Comparison of ENCODE assay signal across 9 cellular contexts in the genomic region with DNA sequence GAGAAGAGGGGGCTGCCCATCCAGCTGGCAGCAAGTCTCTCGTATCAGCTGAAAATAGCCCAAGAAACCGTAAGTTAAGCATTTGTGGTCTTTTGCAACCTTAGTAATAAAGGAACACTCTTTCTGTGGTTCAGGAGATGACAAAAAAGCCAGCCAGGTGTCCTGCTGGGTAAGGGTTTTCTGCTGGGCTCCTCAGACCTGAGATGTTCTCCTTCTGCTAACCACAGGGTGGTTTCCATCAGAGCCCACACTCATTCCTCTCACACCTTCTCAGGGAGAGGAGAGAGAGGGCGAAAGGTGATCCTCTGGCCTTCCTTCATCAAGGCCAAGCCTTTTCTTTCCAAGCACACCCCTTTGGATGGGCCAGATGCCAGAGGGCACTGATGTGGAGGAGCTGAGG.
A peak's percentile ranks its signal among the peaks of the same experiment; 100 is the strongest.
DNase-seq lines count a peak whose midpoint lies in the region; ATAC-seq and TF ChIP-seq lines count a peak whose summit lies in the region.
"Had no signal": no experiment of that assay in that cellular context is flagged by ENCODE, and none has a peak within 500 bp of the region (broad histone marks: within the 10 kb centered on the region; RNA-seq: fewer than 3 reads in every experiment).

No MANE protein-coding gene starts in this region.

- H3K27ac Mint-ChIP-seq in memory B cell: no peak overlapping the region

- TF ChIP-seq POLR2A in ovary (IDR thresholded peaks at IDR 0.05): no peak

- ATAC-seq in GM18870 (IDR thresholded peaks at IDR 0.05; ENCODE audit: unreplicated experiment) (peak; percentile 70), GM21528 (IDR thresholded peaks at IDR 0.05; ENCODE audit: low FRiP score, unreplicated experiment) (peak; percentile 60), HG03108 (IDR thresholded peaks at IDR 0.05; ENCODE audit: unreplicated experiment) (peak; percentile 67), memory B cell (ENCODE audit: low read depth) (peak; percentile 27)
- ATAC-seq: Panc1 had no signal

- H3K4me3 Mint-ChIP-seq in memory B cell: no peak overlapping the region

- no peaks in the 10 kb centered on the region for H3K27me3 Mint-ChIP-seq in memory B cell

- WGBS in ovary, 3 donors: 48 to 80% (median 79%) methylated on average over 3 of the region's 3 CpGs

- H3K36me3 Mint-ChIP-seq in memory B cell: no peaks in the 10 kb centered on the region

- H3K27ac ChIP-seq in ovary: no peak overlapping the region

- H3K9me3 Mint-ChIP-seq in memory B cell: no peaks in the 10 kb centered on the region

- no peaks in the 10 kb centered on the region for H3K4me1 Mint-ChIP-seq in memory B cell

- H3K4me1 ChIP-seq in ovary (ENCODE audit: insufficient read depth): no peaks in the 10 kb centered on the region

- intact Hi-C loops in ovary (cut with DNase I): no loop called here

- DNase-seq in memory B cell (ENCODE audit: low spot score in 2 of 2) (no peak), nucleus accumbens (lab: John Stamatoyannopoulos, UW) (no peak), SHP77 treated with DMSO at 0.1 percent for 48 hours (lab: John Stamatoyannopoulos, UW) (no peak), ovary (no peak)
- DNase-seq: aorta had no signal

- no peak for TF ChIP-seq CTCF in ovary (IDR thresholded peaks at IDR 0.05)

- no peaks in the 10 kb centered on the region for H3K36me3 ChIP-seq in ovary

- no peaks in the 10 kb centered on the region for H3K27me3 ChIP-seq in ovary

- no peak for TF ChIP-seq EP300 in ovary (IDR thresholded peaks at IDR 0.05)

- no peak overlapping the region for H3K4me3 ChIP-seq in ovary

- no peaks in the 10 kb centered on the region for H3K9me3 ChIP-seq in ovary
